ENCODE assay signal across 11 cellular contexts in the genomic region with DNA sequence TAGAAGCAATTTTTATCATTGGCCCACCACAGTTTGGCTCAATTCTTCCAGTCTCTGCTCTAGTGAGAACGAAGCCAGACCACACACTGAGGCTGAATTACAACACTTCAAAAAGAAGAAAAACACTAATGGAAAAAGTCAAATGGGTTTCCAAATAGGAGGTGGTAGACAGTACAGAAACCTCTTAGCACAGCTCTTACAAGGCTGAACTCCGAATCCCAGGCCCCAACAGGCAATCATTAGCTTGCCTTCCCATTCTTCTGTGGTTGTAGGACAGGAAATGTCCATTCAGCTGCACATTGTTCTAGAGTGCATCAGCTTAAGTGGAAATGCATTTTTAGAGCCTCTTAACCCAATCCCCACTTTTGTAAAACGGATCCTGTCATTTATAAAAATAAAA.
A peak's percentile ranks its signal among the peaks of the same experiment; 100 is the strongest.
DNase-seq lines count a peak whose midpoint lies in the region; ATAC-seq and TF ChIP-seq lines count a peak whose summit lies in the region.
"Had no signal": no experiment of that assay in that cellular context is flagged by ENCODE, and none has a peak within 500 bp of the region (broad histone marks: within the 10 kb centered on the region; RNA-seq: fewer than 3 reads in every experiment).

No MANE protein-coding gene starts in this region.

- H3K4me2 ChIP-seq in smooth muscle cell: no peak overlapping the region
- H3K4me2 ChIP-seq in Karpas-422 (ENCODE audit: low read depth, low read length, poor library complexity, severe bottlenecking): no peak overlapping the region

- 45% methylated on average over 3 of the region's 3 CpGs for WGBS in right cardiac atrium
- WGBS in smooth muscle cell (ENCODE audit: low lambda C conversion rate): 48% methylated on average over 3 of the region's 3 CpGs

- in situ Hi-C loops in astrocyte of the cerebellum (cut with HindIII; ENCODE audit: low sequenced_read_pairs): no loop called here

- DNase-seq in H4 (ENCODE audit: low spot score) (peak; percentile 50), astrocyte of the cerebellum (ENCODE audit: low read depth) (peak; percentile 79), right cardiac atrium (peak in 2 of 3 donors; percentile 28 to 46), smooth muscle cell (lab: John Stamatoyannopoulos, UW; ENCODE audit: unreplicated experiment) (no peak), Karpas-422 (no peak)
- DNase-seq in activated T-cell treated with anti-CD3 and anti-CD28 coated beads, Interleukin-2, amount 50 U/mL, for 1 hour: no peak
- DNase-seq: activated CD8-positive, alpha-beta memory T cell treated with anti-CD3 and anti-CD28 coated beads for 24 hours; midbrain; stimulated activated CD8-positive, alpha-beta memory T cell treated with anti-CD3 and anti-CD28 coated beads, Interleukin-4, amount 100 ng/mL, for 48 hours had no signal

- no peaks in the 10 kb centered on the region for H3K79me2 ChIP-seq in smooth muscle cell (ENCODE audit: low read depth)
- no peaks in the 10 kb centered on the region for H3K79me2 ChIP-seq in Karpas-422 (ENCODE audit: low read length)

- H3K4me1 ChIP-seq in right cardiac atrium (ENCODE audit: control insufficient read depth, insufficient read depth, low read length): peaks cover 2% of the 10 kb centered on the region
- H3K4me1 ChIP-seq in smooth muscle cell (ENCODE audit: low read depth): peaks cover 8% of the 10 kb centered on the region
- no peaks in the 10 kb centered on the region for H3K4me1 ChIP-seq in Karpas-422 (ENCODE audit: low read length)
- H3K4me1 ChIP-seq: foreskin keratinocyte had no signal

- no peak overlapping the region for H3K9ac ChIP-seq in smooth muscle cell (ENCODE audit: low read depth)
- no peak overlapping the region for H3K9ac ChIP-seq in Karpas-422 (ENCODE audit: low read length)

- intact Hi-C loops in right cardiac atrium (cut with DNase I): no loop called here

- H3K36me3 ChIP-seq in smooth muscle cell (ENCODE audit: low read depth): no peaks in the 10 kb centered on the region
- no peaks in the 10 kb centered on the region for H3K36me3 ChIP-seq in Karpas-422 (ENCODE audit: insufficient read depth, low read length)

- H3K4me3 ChIP-seq in astrocyte of the cerebellum (ENCODE audit: low read depth, low read length) (no peak overlapping the region), right cardiac atrium (ENCODE audit: low read length) (no peak overlapping the region), smooth muscle cell (no peak overlapping the region), Karpas-422 (ENCODE audit: low read length) (no peak overlapping the region)

- H4K20me1 ChIP-seq in smooth muscle cell (ENCODE audit: low read depth): no peaks in the 10 kb centered on the region
- H4K20me1 ChIP-seq in Karpas-422 (ENCODE audit: insufficient read depth, low read depth, low read length): no peaks in the 10 kb centered on the region

- H3K9me3 ChIP-seq in right cardiac atrium (ENCODE audit: control insufficient read depth, low read length) (no peaks in the 10 kb centered on the region), smooth muscle cell (replicated peaks; ENCODE audit: low read depth) (no peaks in the 10 kb centered on the region), Karpas-422 (ENCODE audit: low read length) (peaks cover 22% of the 10 kb centered on the region)

- H3K9me2 ChIP-seq in Karpas-422 (replicated peaks; ENCODE audit: insufficient read depth, low read length): no peaks in the 10 kb centered on the region

- H3F3A ChIP-seq in smooth muscle cell (ENCODE audit: low read depth): no peaks in the 10 kb centered on the region

- H2AFZ ChIP-seq in smooth muscle cell (ENCODE audit: low read depth) (peak overlapping the region; percentile 45), Karpas-422 (ENCODE audit: low read length) (no peak overlapping the region)

- ATAC-seq in right cardiac atrium: peak; percentile 84 to 93
- ATAC-seq in HG03354 (IDR thresholded peaks at IDR 0.05; ENCODE audit: poor library complexity, severe bottlenecking, unreplicated experiment): no peak
- ATAC-seq: foreskin keratinocyte had no signal

- H3K27me3 ChIP-seq in right cardiac atrium (ENCODE audit: control insufficient read depth, insufficient read depth) (no peaks in the 10 kb centered on the region), smooth muscle cell (ENCODE audit: low read depth) (no peaks in the 10 kb centered on the region), Karpas-422 (ENCODE audit: low read length) (no peaks in the 10 kb centered on the region)
- H3K27me3 ChIP-seq: foreskin keratinocyte had no signal

- no peak for TF ChIP-seq CTCF in astrocyte of the cerebellum (IDR thresholded peaks at IDR 0.05; ENCODE audit: low read depth, low read length, missing control alignments)
- TF ChIP-seq CTCF in smooth muscle cell (IDR thresholded peaks at IDR 0.05; ENCODE audit: borderline replicate concordance, insufficient read depth, poor library complexity, severe bottlenecking): no peak

- H3K27ac ChIP-seq in right cardiac atrium (ENCODE audit: low read length) (peak overlapping the region; percentile 45), smooth muscle cell (ENCODE audit: low read depth) (no peak overlapping the region), Karpas-422 (ENCODE audit: low read length) (no peak overlapping the region)
- H3K27ac ChIP-seq: foreskin keratinocyte had no signal

Comparison
In these comparisons a context has a peak if more than half of its experiments do, and no peak if none do; other contexts are left out.
1. DNase-seq: peak in H4 (single experiment), astrocyte of the cerebellum (single experiment) and right cardiac atrium (2 of 3); none in smooth muscle cell (single experiment), Karpas-422 (single experiment) and activated T-cell treated with anti-CD3 and anti-CD28 coated beads, Interleukin-2, amount 50 U/mL, for 1 hour (single experiment).